In the genomic region with DNA sequence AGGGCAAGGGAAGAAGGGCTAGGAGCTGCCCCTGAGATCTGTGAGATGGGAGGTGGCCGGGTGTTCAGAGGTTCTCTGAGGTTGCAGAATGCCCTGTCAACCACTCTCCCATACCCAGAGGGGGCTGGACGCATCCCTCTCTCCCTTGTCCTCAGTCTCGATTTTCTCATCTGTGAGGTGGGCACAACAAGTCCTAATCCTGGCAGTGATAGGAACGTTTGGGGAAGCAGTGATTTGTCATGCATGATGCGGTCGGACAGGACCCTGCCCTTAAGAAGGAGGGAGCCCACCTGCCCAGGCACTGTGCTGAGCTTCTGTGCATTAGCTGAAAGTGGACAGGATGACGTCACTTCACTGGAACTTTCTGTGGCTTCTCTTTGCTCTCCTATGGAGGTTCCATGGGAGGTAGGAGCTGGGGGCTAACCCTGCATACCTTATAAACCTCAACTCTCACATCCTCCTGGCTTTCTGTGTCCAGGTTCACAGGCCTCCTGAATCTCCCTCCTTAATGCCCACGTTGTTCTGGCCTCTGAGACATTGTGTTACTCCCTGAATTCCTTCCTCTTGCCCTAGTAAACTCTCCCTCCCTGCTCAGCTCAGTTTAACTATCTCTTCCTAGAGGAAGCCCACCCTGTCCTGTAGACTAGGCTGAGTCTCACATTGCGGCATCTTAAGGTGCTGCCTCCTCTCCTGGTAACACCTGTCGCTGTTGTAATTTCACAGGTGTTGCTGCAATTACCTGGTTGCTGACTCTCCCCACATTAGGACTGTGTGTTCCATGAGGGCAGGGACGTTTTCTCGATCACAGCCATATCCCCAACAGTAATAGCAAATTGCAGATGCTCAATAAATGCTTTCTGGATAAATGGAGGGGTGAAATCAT, we compare ENCODE assay signal across 2 cellular contexts.
TF ChIP-seq lines count a peak whose summit lies in the region.

No MANE protein-coding gene starts in this region.

TF ChIP-seq in GM23338, 12 proteins besides CTCF, POLR2A, EP300 and RAD21:
- TF ChIP-seq EZH2 (IDR thresholded peaks at IDR 0.05; ENCODE audit: low read depth, unreplicated experiment) (no peak), POLR2AphosphoS5 (IDR thresholded peaks at IDR 0.05; ENCODE audit: low read depth) (no peak)

TF ChIP-seq in K562, 482 proteins besides CTCF, POLR2A, EP300 and RAD21:
- TF ChIP-seq SP1 (CRISPR knock-in tag; IDR thresholded peaks at IDR 0.05) (no peak), ATF7 (IDR thresholded peaks at IDR 0.05) (peak; percentile 89), HNRNPH1 (optimal IDR thresholded peaks at IDR 0.05; ENCODE audit: low read depth, low read length) (no peak), SOX6 (IDR thresholded peaks at IDR 0.05) (no peak), ATF1 (CRISPR knock-in tag; IDR thresholded peaks at IDR 0.05) (no peak), ATF1 (tag; IDR thresholded peaks at IDR 0.05) (peak; percentile 38; the same call in 1 of the 2 replicates), CREM (IDR thresholded peaks at IDR 0.05; ENCODE audit: low read depth) (0 out of 2 replicates have a peak, but pooled peaks have one; percentile 29), POLR3A (IDR thresholded peaks at IDR 0.05; ENCODE audit: borderline replicate concordance, extremely low read depth, insufficient read depth, insufficient read length) (no peak), BRF1 (IDR thresholded peaks at IDR 0.05; ENCODE audit: borderline replicate concordance, extremely low read depth, insufficient read length) (no peak), BRD9 (IDR thresholded peaks at IDR 0.05; ENCODE audit: low read depth, partially characterized antibody) (no peak), LCOR (CRISPR knock-in tag; IDR thresholded peaks at IDR 0.05) (no peak), MXI1 (IDR thresholded peaks at IDR 0.05; ENCODE audit: low read depth, low read length) (no peak), JUND (IDR thresholded peaks at IDR 0.05; ENCODE audit: borderline replicate concordance, low read depth, low read length) (no peak), JUND (tag; IDR thresholded peaks at IDR 0.05; ENCODE audit: borderline replicate concordance, low read depth, low read length) (peak; percentile 14; the same call in 1 of the 3 replicates), PTBP1 (IDR thresholded peaks at IDR 0.05; ENCODE audit: low read depth, low read length) (no peak), TEAD1 (CRISPR knock-in tag; IDR thresholded peaks at IDR 0.05) (no peak), KAT2B (IDR thresholded peaks at IDR 0.05; ENCODE audit: low read depth, low read length) (no peak), MTA1 (IDR thresholded peaks at IDR 0.05; ENCODE audit: borderline replicate concordance) (no peak), EP400 (IDR thresholded peaks at IDR 0.05) (no peak), HNRNPK (IDR thresholded peaks at IDR 0.05; ENCODE audit: low read depth, low read length, poor library complexity, severe bottlenecking) (no peak)
- TF ChIP-seq, protein P1, sequence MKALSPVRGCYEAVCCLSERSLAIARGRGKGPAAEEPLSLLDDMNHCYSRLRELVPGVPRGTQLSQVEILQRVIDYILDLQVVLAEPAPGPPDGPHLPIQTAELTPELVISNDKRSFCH (CRISPR knock-in tag; IDR thresholded peaks at IDR 0.05), result no peak
- TF ChIP-seq, protein P1 (tag; IDR thresholded peaks at IDR 0.05), result no peak
- TF ChIP-seq, protein P2, sequence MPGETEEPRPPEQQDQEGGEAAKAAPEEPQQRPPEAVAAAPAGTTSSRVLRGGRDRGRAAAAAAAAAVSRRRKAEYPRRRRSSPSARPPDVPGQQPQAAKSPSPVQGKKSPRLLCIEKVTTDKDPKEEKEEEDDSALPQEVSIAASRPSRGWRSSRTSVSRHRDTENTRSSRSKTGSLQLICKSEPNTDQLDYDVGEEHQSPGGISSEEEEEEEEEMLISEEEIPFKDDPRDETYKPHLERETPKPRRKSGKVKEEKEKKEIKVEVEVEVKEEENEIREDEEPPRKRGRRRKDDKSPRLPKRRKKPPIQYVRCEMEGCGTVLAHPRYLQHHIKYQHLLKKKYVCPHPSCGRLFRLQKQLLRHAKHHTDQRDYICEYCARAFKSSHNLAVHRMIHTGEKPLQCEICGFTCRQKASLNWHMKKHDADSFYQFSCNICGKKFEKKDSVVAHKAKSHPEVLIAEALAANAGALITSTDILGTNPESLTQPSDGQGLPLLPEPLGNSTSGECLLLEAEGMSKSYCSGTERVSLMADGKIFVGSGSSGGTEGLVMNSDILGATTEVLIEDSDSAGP (CRISPR knock-in tag; IDR thresholded peaks at IDR 0.05), result no peak
- TF ChIP-seq, protein P3, sequence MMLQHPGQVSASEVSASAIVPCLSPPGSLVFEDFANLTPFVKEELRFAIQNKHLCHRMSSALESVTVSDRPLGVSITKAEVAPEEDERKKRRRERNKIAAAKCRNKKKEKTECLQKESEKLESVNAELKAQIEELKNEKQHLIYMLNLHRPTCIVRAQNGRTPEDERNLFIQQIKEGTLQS (IDR thresholded peaks at IDR 0.05), result peak; percentile 90
- TF ChIP-seq, protein P3 (CRISPR knock-in tag; conservative IDR thresholded peaks at IDR 0.05), result no peak
